In the genomic region with DNA sequence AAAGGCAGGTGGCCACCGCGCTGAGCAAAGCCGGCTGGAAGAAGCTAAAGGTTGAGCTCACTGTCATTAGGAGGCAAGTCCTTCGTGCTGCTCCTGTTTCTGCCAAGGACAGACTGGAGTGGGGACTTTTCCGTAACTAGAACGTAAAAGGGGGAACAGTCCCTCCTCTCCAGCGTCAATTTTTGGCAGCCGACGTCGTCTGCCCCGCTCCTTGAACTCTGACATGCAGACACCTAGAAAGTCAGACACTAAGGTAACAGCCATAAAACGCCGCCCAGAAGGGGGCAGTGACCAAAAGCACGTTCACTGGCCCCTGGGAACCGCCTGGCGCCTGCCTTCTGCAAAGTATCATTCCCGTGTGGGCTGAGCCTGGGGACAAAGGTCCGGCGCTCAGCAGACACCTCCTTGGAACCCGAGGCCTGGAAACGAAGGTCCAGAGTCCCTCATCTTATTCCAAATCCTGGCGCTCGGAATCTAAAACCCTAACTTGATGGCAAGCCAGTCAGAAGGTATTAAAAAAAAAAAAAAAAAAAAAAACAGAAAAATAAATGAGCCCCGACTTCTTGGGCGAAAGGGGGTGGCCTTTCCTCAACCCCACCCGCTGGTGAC, we compare ENCODE assay signal across 8 cellular contexts. TPM values are rescaled to one million over a fixed set of nuclear protein-coding genes. Genes with fewer than 3 reads are reported as not detected.
DNase-seq lines count a peak whose midpoint lies in the region; TF ChIP-seq lines count a peak whose summit lies in the region.

No MANE protein-coding gene starts in this region.

- peaks cover 31% of the 10 kb centered on the region for H3K4me1 ChIP-seq in iPS-18a (ENCODE audit: control insufficient read depth, low read depth, low read length)

- no peaks in the 10 kb centered on the region for H3K9me3 ChIP-seq in iPS-18a (ENCODE audit: control insufficient read depth, low read depth, low read length)

- peaks cover 33% of the 10 kb centered on the region for H3K27me3 ChIP-seq in HL-60 (ENCODE audit: insufficient read depth, poor library complexity, severe bottlenecking)
- H3K27me3 ChIP-seq in iPS-18a (ENCODE audit: control insufficient read depth, insufficient read depth, low read length): no peaks in the 10 kb centered on the region

- in situ Hi-C loops in SK-MEL-5 (cut with HindIII; ENCODE audit: low pct_unique_long_range_greater_than_20kb, low sequenced_read_pairs): no loop called here

- H3K27ac ChIP-seq in HL-60 (replicated peaks): no peak overlapping the region
- no peak overlapping the region for H3K27ac ChIP-seq in iPS-18a (ENCODE audit: low read length)
- H3K27ac ChIP-seq in skin epidermis: peak overlapping the region in 20 of 21 experiments; percentile 29 to 97 (median 92)

- DNase-seq in D341Med (ENCODE audit: low spot score) (peak; percentile 72), HL-60 (ENCODE audit: low read depth in 1 of 2, low spot score in 1 of 2) (peak in 1 of 2 experiments; percentile 45), SK-MEL-5 (ENCODE audit: low read depth, low spot score) (peak; percentile 24), astrocyte of the hippocampus (ENCODE audit: low read depth, low spot score) (peak; percentile 59), 8988T (no peak), GDM1 (lab: John Stamatoyannopoulos, UW) (no peak)

- no peak for TF ChIP-seq CTCF in HL-60 (IDR thresholded peaks at IDR 0.05; ENCODE audit: insufficient read depth, low read length)

- no peaks in the 10 kb centered on the region for H3K36me3 ChIP-seq in iPS-18a (ENCODE audit: control insufficient read depth, low read depth, low read length)

- peak overlapping the region; percentile 46 for H3K4me3 ChIP-seq in HL-60 (replicated peaks; ENCODE audit: insufficient read depth, low read length)
- H3K4me3 ChIP-seq in iPS-18a (ENCODE audit: low read length): peak overlapping the region; percentile 90
- peak overlapping the region; percentile 46 to 82 (median 62) for H3K4me3 ChIP-seq in skin epidermis

- H3K9ac ChIP-seq in iPS-18a (ENCODE audit: low read length): peak overlapping the region; percentile 67

RNA-seq across cellular contexts. Expression of gene LRP1, which starts 1.1 kb away (rescaled TPM):
- total RNA-seq in SK-MEL-5 (2014; rRNA removed; shearing (Covaris generic)): 4.2 and 6.4 TPM in 2 replicates
- polyA plus RNA-seq in SK-MEL-5 (2015; cell fraction: cytosol; rRNA removed): 23.5 and 28.3 TPM in 2 replicates
- 24.9 and 26.7 TPM in 2 replicates for polyA plus RNA-seq in SK-MEL-5 (2015; cell fraction: nucleus; rRNA removed)

RNA-seq across cellular contexts. Expression of gene STAT6, which starts 16.0 kb away (rescaled TPM):
- total RNA-seq in SK-MEL-5 (2014; rRNA removed; shearing (Covaris generic)): 39.6 and 39.7 TPM in 2 replicates
- 59.1 and 79.1 TPM in 2 replicates for polyA plus RNA-seq in SK-MEL-5 (2015; cell fraction: cytosol; rRNA removed)
- 236 and 242 TPM in 2 replicates for polyA plus RNA-seq in SK-MEL-5 (2015; cell fraction: nucleus; rRNA removed)

RNA-seq across cellular contexts. Expression of gene LRP1-AS, which starts 20.2 kb away (rescaled TPM):
- total RNA-seq in SK-MEL-5 (2014; rRNA removed; shearing (Covaris generic)): not detected in 2 replicates
- polyA plus RNA-seq in SK-MEL-5 (2015; cell fraction: cytosol; rRNA removed): not detected in 2 replicates
- not detected in 2 replicates for polyA plus RNA-seq in SK-MEL-5 (2015; cell fraction: nucleus; rRNA removed)

RNA-seq across cellular contexts. Expression of gene NAB2, which starts 38.3 kb away (rescaled TPM):
- total RNA-seq in SK-MEL-5 (2014; rRNA removed; shearing (Covaris generic)): 74.0 and 79.0 TPM in 2 replicates
- polyA plus RNA-seq in SK-MEL-5 (2015; cell fraction: cytosol; rRNA removed): 62.1 and 63.5 TPM in 2 replicates
- 35.8 and 46.9 TPM in 2 replicates for polyA plus RNA-seq in SK-MEL-5 (2015; cell fraction: nucleus; rRNA removed)

RNA-seq across cellular contexts. Expression of gene NEMP1, which starts 48.6 kb away (rescaled TPM):
- total RNA-seq in SK-MEL-5 (2014; rRNA removed; shearing (Covaris generic)): 30.5 and 30.9 TPM in 2 replicates
- 23.9 and 29.8 TPM in 2 replicates for polyA plus RNA-seq in SK-MEL-5 (2015; cell fraction: cytosol; rRNA removed)
- 47.4 and 57.7 TPM in 2 replicates for polyA plus RNA-seq in SK-MEL-5 (2015; cell fraction: nucleus; rRNA removed)

Comparison
In these comparisons a context has a peak if more than half of its experiments do, and no peak if none do; other contexts are left out.
1. DNase-seq: peak in D341Med (single experiment), SK-MEL-5 (single experiment) and astrocyte of the hippocampus (single experiment); none in 8988T (single experiment) and GDM1 (single experiment).
2. H3K27ac ChIP-seq: peak in skin epidermis (20 of 21); none in HL-60 (single experiment) and iPS-18a (single experiment).
3. Peak in every context shown above with its lines, with median percentiles within 50 percentile points of each other: H3K4me3 ChIP-seq.